In the genomic region with DNA sequence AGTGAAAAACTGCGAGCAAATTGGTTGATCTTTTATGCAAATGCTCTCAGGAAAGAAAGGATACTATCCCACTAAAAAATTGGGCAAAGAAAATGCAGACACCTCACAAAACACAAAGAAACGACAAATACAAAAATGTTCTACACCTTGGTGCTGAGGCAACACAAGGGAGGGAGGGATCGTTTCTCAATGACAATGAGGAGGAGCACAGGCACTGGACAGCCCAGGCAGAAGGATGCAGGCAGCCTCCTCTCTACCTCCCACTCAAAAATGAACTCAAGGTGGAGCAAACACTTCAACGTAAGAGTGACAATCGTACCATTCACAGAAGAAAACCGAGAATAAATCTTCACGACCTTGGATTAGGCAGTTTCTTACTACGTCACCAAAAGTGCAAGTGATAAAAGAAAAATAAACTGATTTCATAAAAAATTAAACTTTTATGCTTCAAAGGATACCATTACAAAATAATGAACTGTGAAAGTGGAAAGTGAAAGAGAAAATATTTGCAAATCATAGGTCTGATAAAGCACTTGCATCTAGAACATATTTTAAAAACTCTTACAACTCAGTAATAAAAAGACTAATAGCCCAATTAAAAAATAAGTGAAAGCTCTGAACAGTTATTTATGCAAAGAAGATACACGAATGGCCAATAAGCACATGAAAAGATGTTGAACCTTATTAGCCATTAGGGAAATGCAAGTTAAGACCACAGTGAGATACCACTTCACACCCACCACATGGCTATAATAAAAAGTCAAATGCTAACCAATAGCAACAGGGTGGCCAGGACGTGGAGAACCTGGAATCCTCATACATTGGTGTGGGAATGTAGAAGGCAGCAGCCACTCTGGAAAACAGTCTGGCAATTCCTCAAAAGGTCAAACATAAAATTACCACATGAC, we compare ENCODE assay signal across 11 cellular contexts.
DNase-seq lines count a peak whose midpoint lies in the region; ATAC-seq and TF ChIP-seq lines count a peak whose summit lies in the region.
"Had no signal": no experiment of that assay in that cellular context is flagged by ENCODE, and none has a peak within 500 bp of the region (broad histone marks: within the 10 kb centered on the region; RNA-seq: fewer than 3 reads in every experiment).

No MANE protein-coding gene starts in this region.

- intact Hi-C loops in activated CD4-positive, alpha-beta memory T cell treated with anti-CD3 and anti-CD28 coated beads for 36 hours (cut with micrococcal nuclease), result no loop called here
- intact Hi-C loops in activated T-helper 1 cell treated with anti-CD3 and anti-CD28 coated beads, Interleukin-12 subunit alpha, Interleukin-12 subunit beta, Interleukin-2, Interleukin-4 antibody, amounts not matched to agents 30 ng/mL and 10 ng/mL and 1 ng/mL, durations not matched to agents 14 hours and 24 hours and 36 hours (cut with micrococcal nuclease), result loop anchor here (1.0 kb wide), 1 partner anchor 9 kb away; no protein-coding TSS in a partner anchor
- intact Hi-C loops in head of caudate nucleus (cut with DNase I), result no loop called here

- H3K9me3 Mint-ChIP-seq in activated CD4-positive, alpha-beta memory T cell treated with anti-CD3 and anti-CD28 coated beads for 36 hours, result no peaks in the 10 kb centered on the region
- H3K9me3 Mint-ChIP-seq in activated CD4-positive, alpha-beta memory T cell treated with anti-CD3 and anti-CD28 coated beads, Interleukin-2, amount 10 ng/mL, durations not matched to agents 7 days and 5 days, result no peaks in the 10 kb centered on the region
- no peaks in the 10 kb centered on the region for H3K9me3 Mint-ChIP-seq in activated T-helper 1 cell treated with anti-CD3 and anti-CD28 coated beads, Interleukin-12 subunit alpha, Interleukin-12 subunit beta, Interleukin-2, Interleukin-4 antibody, amounts not matched to agents 30 ng/mL and 10 ng/mL and 1 ng/mL, durations not matched to agents 14 hours and 24 hours and 36 hours

- no peak overlapping the region for H3K27ac Mint-ChIP-seq in activated CD4-positive, alpha-beta memory T cell treated with anti-CD3 and anti-CD28 coated beads for 36 hours
- no peak overlapping the region for H3K27ac Mint-ChIP-seq in activated CD4-positive, alpha-beta memory T cell treated with anti-CD3 and anti-CD28 coated beads, Interleukin-2, amount 10 ng/mL, durations not matched to agents 7 days and 5 days
- no peak overlapping the region for H3K27ac Mint-ChIP-seq in activated T-helper 1 cell treated with anti-CD3 and anti-CD28 coated beads, Interleukin-12 subunit alpha, Interleukin-12 subunit beta, Interleukin-2, Interleukin-4 antibody, amounts not matched to agents 30 ng/mL and 10 ng/mL and 1 ng/mL, durations not matched to agents 14 hours and 24 hours and 36 hours

- H4K20me1 ChIP-seq in osteoblast (ENCODE audit: insufficient read depth, low read length), result peaks cover 87% of the 10 kb centered on the region

- H2AFZ ChIP-seq in osteoblast (ENCODE audit: low read length), result no peak overlapping the region

- no peak overlapping the region for H3K4me3 ChIP-seq in osteoblast (ENCODE audit: insufficient read depth, low read length)
- H3K4me3 ChIP-seq: psoas muscle had no signal

- H3K9me3 ChIP-seq in osteoblast (ENCODE audit: low read depth, low read length), result no peaks in the 10 kb centered on the region
- H3K9me3 ChIP-seq: psoas muscle had no signal

- H3K27me3 Mint-ChIP-seq in activated CD4-positive, alpha-beta memory T cell treated with anti-CD3 and anti-CD28 coated beads for 36 hours, result no peaks in the 10 kb centered on the region
- H3K27me3 Mint-ChIP-seq in activated CD4-positive, alpha-beta memory T cell treated with anti-CD3 and anti-CD28 coated beads, Interleukin-2, amount 10 ng/mL, durations not matched to agents 7 days and 5 days, result peaks cover 15% of the 10 kb centered on the region
- peaks cover 5% of the 10 kb centered on the region for H3K27me3 Mint-ChIP-seq in activated T-helper 1 cell treated with anti-CD3 and anti-CD28 coated beads, Interleukin-12 subunit alpha, Interleukin-12 subunit beta, Interleukin-2, Interleukin-4 antibody, amounts not matched to agents 30 ng/mL and 10 ng/mL and 1 ng/mL, durations not matched to agents 14 hours and 24 hours and 36 hours (ENCODE audit: insufficient read depth)

- ATAC-seq in HG02678 (IDR thresholded peaks at IDR 0.05; ENCODE audit: unreplicated experiment) (peak; percentile 49), HG02763 (IDR thresholded peaks at IDR 0.05; ENCODE audit: unreplicated experiment) (no peak), GM18870 (IDR thresholded peaks at IDR 0.05; ENCODE audit: unreplicated experiment) (no peak)
- ATAC-seq: Panc1, psoas muscle had no signal

- H3K79me2 ChIP-seq in osteoblast (ENCODE audit: insufficient read depth, low read length), result peaks cover 95% of the 10 kb centered on the region

- H3K27me3 ChIP-seq in osteoblast (ENCODE audit: insufficient read depth, low read length), result no peaks in the 10 kb centered on the region

- peaks cover 19% of the 10 kb centered on the region for H3K36me3 Mint-ChIP-seq in activated CD4-positive, alpha-beta memory T cell treated with anti-CD3 and anti-CD28 coated beads for 36 hours
- H3K36me3 Mint-ChIP-seq in activated CD4-positive, alpha-beta memory T cell treated with anti-CD3 and anti-CD28 coated beads, Interleukin-2, amount 10 ng/mL, durations not matched to agents 7 days and 5 days (ENCODE audit: low read depth), result peaks cover 23% of the 10 kb centered on the region
- H3K36me3 Mint-ChIP-seq in activated T-helper 1 cell treated with anti-CD3 and anti-CD28 coated beads, Interleukin-12 subunit alpha, Interleukin-12 subunit beta, Interleukin-2, Interleukin-4 antibody, amounts not matched to agents 30 ng/mL and 10 ng/mL and 1 ng/mL, durations not matched to agents 14 hours and 24 hours and 36 hours (ENCODE audit: low read depth), result peaks cover 21% of the 10 kb centered on the region

- peaks cover 52% of the 10 kb centered on the region for H3K4me1 Mint-ChIP-seq in activated CD4-positive, alpha-beta memory T cell treated with anti-CD3 and anti-CD28 coated beads for 36 hours (ENCODE audit: low read depth)
- peaks cover 24% of the 10 kb centered on the region for H3K4me1 Mint-ChIP-seq in activated CD4-positive, alpha-beta memory T cell treated with anti-CD3 and anti-CD28 coated beads, Interleukin-2, amount 10 ng/mL, durations not matched to agents 7 days and 5 days
- H3K4me1 Mint-ChIP-seq in activated T-helper 1 cell treated with anti-CD3 and anti-CD28 coated beads, Interleukin-12 subunit alpha, Interleukin-12 subunit beta, Interleukin-2, Interleukin-4 antibody, amounts not matched to agents 30 ng/mL and 10 ng/mL and 1 ng/mL, durations not matched to agents 14 hours and 24 hours and 36 hours (ENCODE audit: low read depth), result peaks cover 60% of the 10 kb centered on the region

- POLR2A ChIA-PET in activated CD4-positive, alpha-beta memory T cell treated with anti-CD3 and anti-CD28 coated beads for 36 hours (lab: Charles Lee), result no interaction called here
- POLR2A ChIA-PET in activated CD4-positive, alpha-beta memory T cell treated with anti-CD3 and anti-CD28 coated beads, Interleukin-2, amount 10 ng/mL, durations not matched to agents 7 days and 5 days (lab: Charles Lee), result interaction anchor here (1.6 kb wide), 1 partner anchor 26 kb away, joined by 5 read pairs; no protein-coding TSS in a partner anchor

- peak overlapping the region; percentile 32 for H3K4me3 Mint-ChIP-seq in activated CD4-positive, alpha-beta memory T cell treated with anti-CD3 and anti-CD28 coated beads for 36 hours
- H3K4me3 Mint-ChIP-seq in activated CD4-positive, alpha-beta memory T cell treated with anti-CD3 and anti-CD28 coated beads, Interleukin-2, amount 10 ng/mL, durations not matched to agents 7 days and 5 days, result no peak overlapping the region
- peak overlapping the region; percentile 42 for H3K4me3 Mint-ChIP-seq in activated T-helper 1 cell treated with anti-CD3 and anti-CD28 coated beads, Interleukin-12 subunit alpha, Interleukin-12 subunit beta, Interleukin-2, Interleukin-4 antibody, amounts not matched to agents 30 ng/mL and 10 ng/mL and 1 ng/mL, durations not matched to agents 14 hours and 24 hours and 36 hours

- CTCF ChIA-PET in activated CD4-positive, alpha-beta memory T cell treated with anti-CD3 and anti-CD28 coated beads for 36 hours (lab: Charles Lee), result no interaction called here
- CTCF ChIA-PET in activated CD4-positive, alpha-beta memory T cell treated with anti-CD3 and anti-CD28 coated beads, Interleukin-2, amount 10 ng/mL, durations not matched to agents 7 days and 5 days (lab: Charles Lee), result no interaction called here

- TF ChIP-seq CTCF in osteoblast (IDR thresholded peaks at IDR 0.05; ENCODE audit: extremely low read depth, low read depth, low read length), result no peak

- DNase-seq in activated CD4-positive, alpha-beta memory T cell treated with anti-CD3 and anti-CD28 coated beads for 36 hours, result peak; percentile 24
- no peak for DNase-seq in activated CD4-positive, alpha-beta memory T cell treated with anti-CD3 and anti-CD28 coated beads, Interleukin-2, amount 10 ng/mL, durations not matched to agents 7 days and 5 days
- DNase-seq in activated T-helper 1 cell treated with anti-CD3 and anti-CD28 coated beads, Interleukin-12 subunit alpha, Interleukin-12 subunit beta, Interleukin-2, Interleukin-4 antibody, amounts not matched to agents 30 ng/mL and 10 ng/mL and 1 ng/mL, durations not matched to agents 14 hours and 24 hours and 36 hours (ENCODE audit: low spot score), result no peak
- DNase-seq in osteoblast (ENCODE audit: insufficient read length, low spot score, missing footprints) (no peak), head of caudate nucleus (no peak)
- DNase-seq: kidney glomerular epithelial cell, psoas muscle had no signal

- peak overlapping the region; percentile 4 for H3K4me2 ChIP-seq in osteoblast (ENCODE audit: insufficient read depth, low read length)

- H3K4me1 ChIP-seq in osteoblast (ENCODE audit: insufficient read depth, low read length), result peaks cover 19% of the 10 kb centered on the region

- no peak overlapping the region for H3K27ac ChIP-seq in osteoblast (ENCODE audit: low read depth, low read length)
- H3K27ac ChIP-seq: psoas muscle had no signal

- peaks cover 2% of the 10 kb centered on the region for H3K36me3 ChIP-seq in osteoblast (ENCODE audit: insufficient read depth, low read length)
